In the genomic region with DNA sequence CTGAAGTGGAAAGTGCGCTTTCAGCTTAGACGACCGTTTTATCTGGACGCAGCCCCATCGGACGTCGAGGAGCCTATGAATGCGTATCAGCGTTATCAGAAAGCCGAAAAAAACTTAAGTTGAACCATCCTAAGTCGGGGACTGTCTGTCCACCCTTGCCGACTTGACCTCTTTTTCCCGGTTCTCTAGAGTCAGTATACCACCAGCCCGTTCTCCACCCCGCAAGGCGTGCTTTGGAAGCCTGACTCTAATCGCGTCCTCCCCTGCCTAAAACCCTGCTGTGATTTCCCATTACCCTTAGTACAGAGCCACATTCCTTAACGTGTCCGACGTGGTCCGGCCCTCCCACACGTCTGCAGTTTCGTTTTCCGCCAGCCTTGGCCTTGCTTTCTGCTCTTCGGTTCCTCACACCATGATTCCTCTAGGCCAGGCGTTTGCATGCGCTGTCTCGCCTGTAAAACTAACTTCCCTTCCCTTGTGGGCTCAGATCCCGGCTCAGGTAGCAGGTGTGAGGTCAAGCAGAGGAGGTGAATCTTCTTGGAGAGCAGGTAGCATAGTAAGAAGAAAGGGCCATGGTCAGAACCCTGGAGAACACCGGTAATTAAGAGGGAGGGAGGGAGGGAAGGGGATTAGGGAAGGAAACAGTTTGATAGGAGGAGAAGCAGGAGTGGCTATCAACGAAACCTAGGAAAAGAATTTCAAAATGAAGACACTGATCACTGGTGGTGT, we compare ENCODE assay signal across 1 cellular context.
A peak's percentile ranks its signal among the peaks of the same experiment; 100 is the strongest.
TF ChIP-seq lines count a peak whose summit lies in the region.

No MANE protein-coding gene starts in this region.

TF ChIP-seq in endothelial cell of umbilical vein, 7 proteins besides CTCF, POLR2A, EP300 and RAD21:
- no peak for TF ChIP-seq POLR2AphosphoS5 (IDR thresholded peaks at IDR 0.05; ENCODE audit: insufficient read depth, low read depth, low read length)
- TF ChIP-seq, protein P1, sequence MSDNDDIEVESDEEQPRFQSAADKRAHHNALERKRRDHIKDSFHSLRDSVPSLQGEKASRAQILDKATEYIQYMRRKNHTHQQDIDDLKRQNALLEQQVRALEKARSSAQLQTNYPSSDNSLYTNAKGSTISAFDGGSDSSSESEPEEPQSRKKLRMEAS (IDR thresholded peaks at IDR 0.05; ENCODE audit: insufficient read depth, insufficient read length), result peak; percentile 20
TF ChIP-seq in endothelial cell of umbilical vein: peak in this region for 1.
